Comparison of ENCODE assay signal across 8 cellular contexts in genomic region chr1:46719689-46720088, GRCh38. TPM values are rescaled to one million over a fixed set of nuclear protein-coding genes. Genes with fewer than 3 reads are reported as not detected.
DNase-seq lines count a peak whose midpoint lies in the region; ATAC-seq and TF ChIP-seq lines count a peak whose summit lies in the region.

No MANE protein-coding gene starts in this region.

- H3K27me3 Mint-ChIP-seq in activated CD4-positive, alpha-beta memory T cell treated with anti-CD3 and anti-CD28 coated beads for 36 hours, result no peaks in the 10 kb centered on the region

- no peaks in the 10 kb centered on the region for H3K9me3 Mint-ChIP-seq in activated CD4-positive, alpha-beta memory T cell treated with anti-CD3 and anti-CD28 coated beads for 36 hours

- H3K27me3 ChIP-seq in HCT116 (ENCODE audit: insufficient read depth, low read length) (no peaks in the 10 kb centered on the region), testis (no peaks in the 10 kb centered on the region)

- H3K9me3 ChIP-seq in HCT116 (ENCODE audit: control insufficient read depth in 1 of 2, insufficient read depth in 1 of 2, low read depth in 1 of 2, low read length in 2 of 2) (no peaks in the 10 kb centered on the region), testis (no peaks in the 10 kb centered on the region)

- peak overlapping the region; percentile 84 for H3K9ac ChIP-seq in HCT116 (ENCODE audit: low read length)

- peaks cover 17 to 23% of the 10 kb centered on the region in 2 experiments for H3K4me1 ChIP-seq in HCT116 (ENCODE audit: control insufficient read depth in 1 of 2, insufficient read depth in 2 of 2, low read length in 2 of 2)
- H3K4me1 ChIP-seq in testis, result peaks cover 15% of the 10 kb centered on the region

- ATAC-seq in HCT116, result no peak
- ATAC-seq in HG03432 (IDR thresholded peaks at IDR 0.05; ENCODE audit: unreplicated experiment), result no peak

- H3K4me2 ChIP-seq in HCT116 (ENCODE audit: low read length), result peak overlapping the region; percentile 90

- H3K9me2 ChIP-seq in HCT116 (ENCODE audit: insufficient read depth), result no peaks in the 10 kb centered on the region

- POLR2A ChIA-PET in HCT116 (lab: Charles Lee), result interaction anchor here (1.0 to 1.2 kb wide), 2 partner anchors 103 to 459 kb away, joined by 3 to 4 read pairs; partner anchors contain the start of gene MOB3C
- POLR2A ChIA-PET in activated CD4-positive, alpha-beta memory T cell treated with anti-CD3 and anti-CD28 coated beads for 36 hours (lab: Charles Lee), result interaction anchor here (1.5 to 2.5 kb wide), 4 partner anchors 11 to 104 kb away, joined by 4 to 8 read pairs (median 5); partner anchors contain the start of gene ATPAF1

- no peaks in the 10 kb centered on the region for H4K20me1 ChIP-seq in HCT116 (ENCODE audit: insufficient read depth)

- H3K36me3 Mint-ChIP-seq in activated CD4-positive, alpha-beta memory T cell treated with anti-CD3 and anti-CD28 coated beads for 36 hours, result peaks cover 14% of the 10 kb centered on the region

- peak overlapping the region; percentile 90 for H3K4me3 Mint-ChIP-seq in activated CD4-positive, alpha-beta memory T cell treated with anti-CD3 and anti-CD28 coated beads for 36 hours

- no peak for TF ChIP-seq POLR2A in HCT116 (IDR thresholded peaks at IDR 0.05; ENCODE audit: borderline replicate concordance, extremely low read depth, insufficient read depth, insufficient read length)
- no peak for TF ChIP-seq POLR2A in testis (IDR thresholded peaks at IDR 0.05)

- peaks cover 37% of the 10 kb centered on the region for H3K4me1 Mint-ChIP-seq in activated CD4-positive, alpha-beta memory T cell treated with anti-CD3 and anti-CD28 coated beads for 36 hours (ENCODE audit: low read depth)

- BruUV-seq in HCT116 (replicated peaks; lab: Mats Ljungman, UMichigan), result no TSS peak

- CTCF ChIA-PET in HCT116 (lab: Charles Lee), result interaction anchor here (0.7 to 1.2 kb wide), 2 partner anchors 28 to 459 kb away, joined by 3 to 4 read pairs; no protein-coding TSS in a partner anchor
- CTCF ChIA-PET in activated CD4-positive, alpha-beta memory T cell treated with anti-CD3 and anti-CD28 coated beads for 36 hours (lab: Charles Lee), result interaction anchor here (1.6 kb wide), 2 partner anchors 116 to 273 kb away, joined by 5 to 7 read pairs; partner anchors contain the start of gene MKNK1

- peaks cover 34% of the 10 kb centered on the region for H3K79me2 ChIP-seq in HCT116 (ENCODE audit: insufficient read depth, low read length)

- H3K27ac Mint-ChIP-seq in activated CD4-positive, alpha-beta memory T cell treated with anti-CD3 and anti-CD28 coated beads for 36 hours, result peak overlapping the region; percentile 66

- DNase-seq in HCT116 (ENCODE audit: low read depth, low spot score), result no peak
- DNase-seq in activated CD4-positive, alpha-beta memory T cell treated with anti-CD3 and anti-CD28 coated beads for 36 hours, result peak; percentile 34
- peak; percentile 59 for DNase-seq in islet precursor cell
- no peak for DNase-seq in testis
- no peak for DNase-seq in DMS114 treated with DMSO at 0.1 percent for 48 hours (lab: John Stamatoyannopoulos, UW; ENCODE audit: unreplicated experiment)
- no peak for DNase-seq in nucleus accumbens (lab: John Stamatoyannopoulos, UW)

- 7 to 16% methylated on average over 3 of the region's 3 CpGs for WGBS in testis, 2 donors

- intact Hi-C loops in HCT116 (cut with micrococcal nuclease) (no loop called here), testis (cut with DNase I; ENCODE audit: low total_unique reads) (loop anchor here (5.0 kb wide), 1 partner anchor 187 kb away; no protein-coding TSS in a partner anchor)
- intact Hi-C loops in activated CD4-positive, alpha-beta memory T cell treated with anti-CD3 and anti-CD28 coated beads for 36 hours (cut with micrococcal nuclease), result loop anchor here (1.0 to 10.0 kb wide), 4 partner anchors 51 to 245 kb away; partner anchors contain the start of genes ATPAF1, MKNK1 and MOB3C

- peak overlapping the region; percentile 33 for H2AFZ ChIP-seq in HCT116 (ENCODE audit: low read depth, low read length, poor library complexity, severe bottlenecking)

- no peak for TF ChIP-seq CTCF in 22Rv1 (IDR thresholded peaks at IDR 0.05)
- no peak for TF ChIP-seq CTCF in HCT116 (IDR thresholded peaks at IDR 0.05 in 2 of 3, conservative IDR thresholded peaks at IDR 0.05 in 1 of 3; ENCODE audit: borderline replicate concordance in 1 of 3, insufficient read depth in 1 of 3, low read depth in 2 of 3, low read length in 2 of 3)
- TF ChIP-seq CTCF in testis (IDR thresholded peaks at IDR 0.05), result no peak

- H3K27ac ChIP-seq in 22Rv1, result peak overlapping the region; percentile 86
- H3K27ac ChIP-seq in HCT116 (ENCODE audit: low read depth, low read length), result peak overlapping the region; percentile 17; the same call in 1 of the 2 replicates
- no peak overlapping the region for H3K27ac ChIP-seq in testis

- H3K36me3 ChIP-seq in HCT116 (ENCODE audit: control insufficient read depth in 1 of 2, insufficient read depth in 2 of 2, low read length in 2 of 2), result peaks cover 0 to 6% of the 10 kb centered on the region in 2 experiments; a peak in 2 of 4 replicates
- no peaks in the 10 kb centered on the region for H3K36me3 ChIP-seq in testis (ENCODE audit: low read depth, missing control alignments)

- no peak for TF ChIP-seq RAD21 in HCT116 (IDR thresholded peaks at IDR 0.05; ENCODE audit: low read depth)

- H3K4me3 ChIP-seq in HCT116 (replicated peaks in 1 of 2; ENCODE audit: low read depth in 1 of 2, low read length in 2 of 2), result peak overlapping the region; percentile 36 to 90
- H3K4me3 ChIP-seq in testis, result peak overlapping the region; percentile 90 to 95

- RAD21 ChIA-PET in HCT116 (lab: Charles Lee; ENCODE audit: low non-redundant PET in 1 of 2, low total read pairs in 2 of 2, uncharacterized antibody in 2 of 2, unreplicated experiment in 2 of 2), result no interaction called here

TF ChIP-seq in HCT116, 20 proteins besides CTCF, POLR2A, EP300 and RAD21 (continues in another document):
- TF ChIP-seq SIN3A (IDR thresholded peaks at IDR 0.05; ENCODE audit: low read depth) (no peak), SRF (IDR thresholded peaks at IDR 0.05; ENCODE audit: low read depth) (no peak), EZH2phosphoT487 (IDR thresholded peaks at IDR 0.05; ENCODE audit: borderline replicate concordance) (no peak), ATF3 (IDR thresholded peaks at IDR 0.05) (no peak), REST (IDR thresholded peaks at IDR 0.05; ENCODE audit: low read depth) (no peak), CEBPB (IDR thresholded peaks at IDR 0.05; ENCODE audit: low read depth) (no peak), ELF1 (IDR thresholded peaks at IDR 0.05; ENCODE audit: borderline replicate concordance, low read depth) (no peak), MAX (IDR thresholded peaks at IDR 0.05) (no peak), ZNF274 (IDR thresholded peaks at IDR 0.05; ENCODE audit: low read depth, low read length) (no peak), POLR2AphosphoS5 (IDR thresholded peaks at IDR 0.05; ENCODE audit: low read depth, low read length) (no peak), SP1 (IDR thresholded peaks at IDR 0.05; ENCODE audit: low read depth) (no peak), EZH2 (IDR thresholded peaks at IDR 0.05) (no peak), JUND (IDR thresholded peaks at IDR 0.05) (no peak)

RNA-seq across cellular contexts. Expression of gene EFCAB14, which starts 0.8 kb away (rescaled TPM):
- 52.5 TPM for total RNA-seq in HCT116 (2021; ENCODE audit: unreplicated experiment)
- polyA plus RNA-seq in HCT116 (2012), result 12.1 and 14.8 TPM in 2 replicates
- total RNA-seq in activated CD4-positive, alpha-beta memory T cell treated with anti-CD3 and anti-CD28 coated beads for 36 hours, result 10 to 100 TPM; 47.1 to 48.0 TPM
- total RNA-seq in testis, result 10 to 100 TPM; 76.6 to 77.8 TPM
- 94.0 TPM for polyA plus RNA-seq in testis (ENCODE audit: insufficient read depth, low read depth, low replicate concordance)

RNA-seq across cellular contexts. Expression of gene TEX38, which starts 48.0 kb away (rescaled TPM):
- total RNA-seq in HCT116 (2021; ENCODE audit: unreplicated experiment) (0.47 TPM), testis (100 to 1,000 TPM; 150 to 362 TPM)
- 0.10 TPM in 1 of 2 replicates, not detected in the other for polyA plus RNA-seq in HCT116 (2012)
- total RNA-seq in activated CD4-positive, alpha-beta memory T cell treated with anti-CD3 and anti-CD28 coated beads for 36 hours, result under 1 TPM in 1 of 2 experiments, not detected in 1; 0.21 TPM
- 432 TPM for polyA plus RNA-seq in testis (ENCODE audit: insufficient read depth, low read depth, low replicate concordance)

RNA-seq across cellular contexts. Expression of gene ATPAF1, which starts 51.5 kb away (rescaled TPM):
- total RNA-seq in HCT116 (2021; ENCODE audit: unreplicated experiment) (35.5 TPM), testis (10 to 100 TPM; 76.7 to 98.9 TPM)
- polyA plus RNA-seq in HCT116 (2012), result 23.1 and 35.9 TPM in 2 replicates
- total RNA-seq in activated CD4-positive, alpha-beta memory T cell treated with anti-CD3 and anti-CD28 coated beads for 36 hours, result 10 to 100 TPM; 45.0 to 45.9 TPM
- polyA plus RNA-seq in testis (ENCODE audit: insufficient read depth, low read depth, low replicate concordance), result 85.9 TPM

Comparison
In these comparisons a context has a peak if more than half of its experiments do, and no peak if none do; other contexts are left out.
1. H3K27ac ChIP-seq: peak in 22Rv1 (single experiment) and HCT116 (single experiment); none in testis (0 of 2).
2. DNase-seq: peak in activated CD4-positive, alpha-beta memory T cell treated with anti-CD3 and anti-CD28 coated beads for 36 hours (single experiment) and islet precursor cell (single experiment); none in HCT116 (single experiment), testis (single experiment), DMS114 treated with DMSO at 0.1 percent for 48 hours (single experiment) and nucleus accumbens (0 of 56).
3. RNA of gene TEX38, which starts 48.0 kb away (total RNA-seq): 150 to 362 TPM in testis; 0.47 TPM in HCT116 (single experiment) and 0.21 TPM in activated CD4-positive, alpha-beta memory T cell treated with anti-CD3 and anti-CD28 coated beads for 36 hours; every median in the first group is over 100 times any median in the second.